ENCODE assay signal across 8 cellular contexts in genomic region chr9:136841646-136842379, GRCh38. TPM values are rescaled to one million over a fixed set of nuclear protein-coding genes. Genes with fewer than 3 reads are reported as not detected.
A peak's percentile ranks its signal among the peaks of the same experiment; 100 is the strongest.
DNase-seq lines count a peak whose midpoint lies in the region; ATAC-seq, FAIRE-seq and TF ChIP-seq lines count a peak whose summit lies in the region.
"Not testable (repeated sequence)": the region's sequence is repeated elsewhere in the genome, so short reads cannot be mapped to it uniquely, and the experiment has no call there.

No MANE protein-coding gene starts in this region.

- POLR2A ChIA-PET in GM12878 (lab: Charles Lee), result interaction anchor here (0.6 to 1.4 kb wide), 7 partner anchors 18 to 571 kb away, joined by 3 to 9 read pairs (median 3); no protein-coding TSS in a partner anchor
- POLR2A ChIA-PET in naive thymus-derived CD4-positive, alpha-beta T cell (lab: Charles Lee), result interaction anchor here (0.6 to 1.9 kb wide), 3 partner anchors 40 to 44 kb away, joined by 4 to 7 read pairs (median 5); partner anchors contain the start of gene TRAF2

- SMC1A ChIA-PET in GM12878 (lab: Charles Lee; ENCODE audit: uncharacterized antibody, unreplicated experiment), result interaction anchor here (0.6 to 2.2 kb wide), 8 partner anchors 29 to 90 kb away, joined by 3 to 5 read pairs (median 3); no protein-coding TSS in a partner anchor

- not testable (repeated sequence) for H3F3A ChIP-seq in GM23338 (replicated peaks; ENCODE audit: low read depth)

- peak overlapping the region; percentile 45; the same call in 2 of the 3 replicates for H3K4me3 Mint-ChIP-seq in GM23338
- H3K4me3 Mint-ChIP-seq in glutamatergic neuron (ENCODE audit: unreplicated experiment), result peak overlapping the region; percentile 72
- H3K4me3 Mint-ChIP-seq in naive thymus-derived CD4-positive, alpha-beta T cell, result peak overlapping the region; percentile 71 to 94 (median 82)

- H3K36me3 Mint-ChIP-seq in GM23338 (ENCODE audit: low read depth), result peaks cover 12% of the 10 kb centered on the region
- not testable (repeated sequence) for H3K36me3 Mint-ChIP-seq in glutamatergic neuron (ENCODE audit: unreplicated experiment); naive thymus-derived CD4-positive, alpha-beta T cell

- intact Hi-C loops in GM12878 (cut with micrococcal nuclease; ENCODE audit: unreplicated experiment), result not testable (repeated sequence)
- intact Hi-C loops in naive thymus-derived CD4-positive, alpha-beta T cell (cut with micrococcal nuclease), result loop anchor here in 1 of 2 donors (1.0 kb wide), 4 partner anchors 44 to 193 kb away; partner anchors contain the start of genes FBXW5 and TRAF2
- intact Hi-C loops in spleen (cut with DNase I; ENCODE audit: low total_unique reads), result loop anchor here (10.0 kb wide), 1 partner anchor 103 kb away; the partner anchor contains the start of genes C8G and FBXW5

- H3K27me3 Mint-ChIP-seq in GM23338 (ENCODE audit: insufficient read depth, low read depth, poor library complexity), result peaks cover 43% of the 10 kb centered on the region
- not testable (repeated sequence) for H3K27me3 Mint-ChIP-seq in glutamatergic neuron (ENCODE audit: unreplicated experiment)
- peaks cover 0 to 10% (median 0%) of the 10 kb centered on the region in 5 donors for H3K27me3 Mint-ChIP-seq in naive thymus-derived CD4-positive, alpha-beta T cell

- ATAC-seq in GM23338, result peak; percentile 1
- ATAC-seq in GM12878; naive thymus-derived CD4-positive, alpha-beta T cell: not testable (repeated sequence)

- H3K9ac ChIP-seq in BLaER1, result peak overlapping the region; percentile 34; the same call in 1 of the 2 replicates
- not testable (repeated sequence) for H3K9ac ChIP-seq in GM12878 (ENCODE audit: control insufficient read depth, insufficient read depth, low read length)

- TF ChIP-seq EP300 in GM12878 (IDR thresholded peaks at IDR 0.05; ENCODE audit: borderline replicate concordance in 1 of 2, control insufficient read depth in 1 of 2, low read depth in 2 of 2, low read length in 2 of 2), result not testable (repeated sequence)

- H3K27ac ChIP-seq in BLaER1 (0 out of 2 replicates have a peak overlapping the region, but pooled peaks have one; percentile 26), WERI-Rb-1 (peak overlapping the region; percentile 81), spleen (peak overlapping the region in 6 of 8 donors; percentile 55 to 90 (median 86))
- not testable (repeated sequence) for H3K27ac ChIP-seq in GM23338 (ENCODE audit: low read depth); GM12878 (ENCODE audit: control insufficient read depth, insufficient read depth); naive thymus-derived CD4-positive, alpha-beta T cell (ENCODE audit: low read depth, low read length)

- TF ChIP-seq POLR2A in GM12878 (IDR thresholded peaks at IDR 0.05; ENCODE audit: low read depth, low read length); spleen (IDR thresholded peaks at IDR 0.05): not testable (repeated sequence)

- H3K4me2 ChIP-seq in BLaER1 (peak overlapping the region; percentile 93), GM23338 (peak overlapping the region; percentile 73; the same call in 1 of the 2 replicates), GM12878 (ENCODE audit: control insufficient read depth, insufficient read depth) (peak overlapping the region; percentile 74)

- H3K9me3 Mint-ChIP-seq in GM23338; glutamatergic neuron (ENCODE audit: unreplicated experiment); naive thymus-derived CD4-positive, alpha-beta T cell: not testable (repeated sequence)

- not testable (repeated sequence) for H3K79me2 ChIP-seq in GM23338 (replicated peaks; ENCODE audit: insufficient read depth); GM12878 (ENCODE audit: control insufficient read depth, insufficient read depth, low read length)

- H3K9me2 ChIP-seq in GM23338 (ENCODE audit: insufficient read depth), result not testable (repeated sequence)

- peaks cover 47% of the 10 kb centered on the region for H3K4me1 ChIP-seq in BLaER1
- peaks cover 15% of the 10 kb centered on the region; the same call in 1 of the 2 replicates for H3K4me1 ChIP-seq in GM23338 (ENCODE audit: insufficient read depth)
- not testable (repeated sequence) for H3K4me1 ChIP-seq in GM12878 (ENCODE audit: control insufficient read depth, insufficient read depth, low read length); naive thymus-derived CD4-positive, alpha-beta T cell (ENCODE audit: control insufficient read depth in 2 of 2, insufficient read depth in 2 of 2, low read length in 2 of 2)
- peaks cover 27 to 72% (median 57%) of the 10 kb centered on the region in 6 donors for H3K4me1 ChIP-seq in spleen

- peaks cover 18% of the 10 kb centered on the region; the same call in 1 of the 2 replicates for H3K9me3 ChIP-seq in BLaER1
- not testable (repeated sequence) for H3K9me3 ChIP-seq in WERI-Rb-1 (ENCODE audit: severe bottlenecking); GM12878 (replicated peaks; ENCODE audit: control insufficient read depth, insufficient read depth, low read length); naive thymus-derived CD4-positive, alpha-beta T cell (ENCODE audit: control insufficient read depth in 2 of 3, low read length in 3 of 3); spleen

- H3K36me3 ChIP-seq in BLaER1 (peaks cover 40% of the 10 kb centered on the region), WERI-Rb-1 (peaks cover 24% of the 10 kb centered on the region), spleen (peaks cover 0 to 63% (median 28%) of the 10 kb centered on the region in 6 donors)
- H3K36me3 ChIP-seq in GM23338 (ENCODE audit: insufficient read depth); GM12878 (ENCODE audit: control insufficient read depth in 2 of 2, insufficient read depth in 2 of 2, low read length in 1 of 2): not testable (repeated sequence)
- H3K36me3 ChIP-seq in naive thymus-derived CD4-positive, alpha-beta T cell (ENCODE audit: control insufficient read depth in 2 of 3, insufficient read depth in 3 of 3, low read length in 3 of 3), result peaks cover 0 to 19% (median 0%) of the 10 kb centered on the region in 3 experiments

- peak overlapping the region; percentile 63 for H3K4me3 ChIP-seq in BLaER1
- peak overlapping the region; percentile 46; the same call in 1 of the 2 replicates for H3K4me3 ChIP-seq in GM23338
- H3K4me3 ChIP-seq in WERI-Rb-1 (ENCODE audit: low read depth, low read length), result peak overlapping the region; percentile 45
- H3K4me3 ChIP-seq in GM12878, result not testable (repeated sequence)
- H3K4me3 ChIP-seq in naive thymus-derived CD4-positive, alpha-beta T cell (ENCODE audit: low read length), result peak overlapping the region; percentile 83
- H3K4me3 ChIP-seq in spleen, result peak overlapping the region; percentile 55 to 95 (median 65)

- not testable (repeated sequence) for H3K27ac Mint-ChIP-seq in GM23338
- H3K27ac Mint-ChIP-seq in glutamatergic neuron (ENCODE audit: unreplicated experiment), result peak overlapping the region; percentile 89
- peak overlapping the region in 2 of 9 donors; percentile 48 to 72 for H3K27ac Mint-ChIP-seq in naive thymus-derived CD4-positive, alpha-beta T cell

- RAD21 ChIA-PET in GM12878 (lab: Charles Lee; ENCODE audit: unreplicated experiment), result interaction anchor here (0.6 to 4.1 kb wide), 7 partner anchors 32 to 193 kb away, joined by 3 to 16 read pairs (median 4); no protein-coding TSS in a partner anchor

- not testable (repeated sequence) for TF ChIP-seq RAD21 in GM12878 (IDR thresholded peaks at IDR 0.05; ENCODE audit: insufficient read depth, low read depth, low read length)

- not testable (repeated sequence) for TF ChIP-seq CTCF in GM23338 (conservative IDR thresholded peaks at IDR 0.05; ENCODE audit: low read depth in 2 of 2); WERI-Rb-1 (IDR thresholded peaks at IDR 0.05; ENCODE audit: low read depth, low read length); GM12878 (IDR thresholded peaks at IDR 0.05 in 2 of 3, conservative IDR thresholded peaks at IDR 0.05 in 1 of 3; ENCODE audit: control insufficient read depth in 2 of 3, extremely low read depth in 1 of 3, insufficient read depth in 1 of 3, low read depth in 3 of 3, low read length in 3 of 3); glutamatergic neuron (IDR thresholded peaks at IDR 0.05; ENCODE audit: partially characterized antibody, unreplicated experiment); spleen (IDR thresholded peaks at IDR 0.05 in 8 of 11, conservative IDR thresholded peaks at IDR 0.05 in 3 of 11)

- peaks cover 26% of the 10 kb centered on the region for H3K4me1 Mint-ChIP-seq in GM23338
- H3K4me1 Mint-ChIP-seq in glutamatergic neuron (ENCODE audit: low read depth, unreplicated experiment), result not testable (repeated sequence)
- H3K4me1 Mint-ChIP-seq in naive thymus-derived CD4-positive, alpha-beta T cell, result peaks cover 0 to 17% (median 10%) of the 10 kb centered on the region in 7 donors

- H3K27me3 ChIP-seq in BLaER1, result peaks cover 30% of the 10 kb centered on the region
- H3K27me3 ChIP-seq in GM23338 (ENCODE audit: insufficient read depth), result peaks cover 13% of the 10 kb centered on the region
- H3K27me3 ChIP-seq in WERI-Rb-1 (ENCODE audit: insufficient read depth, low read depth, severe bottlenecking); GM12878 (replicated peaks in 1 of 2; ENCODE audit: control insufficient read depth in 2 of 2, insufficient read depth in 2 of 2, low read length in 1 of 2); naive thymus-derived CD4-positive, alpha-beta T cell (ENCODE audit: control insufficient read depth in 2 of 2, insufficient read depth in 2 of 2, low read length in 2 of 2): not testable (repeated sequence)
- peaks cover 0 to 39% (median 30%) of the 10 kb centered on the region in 7 donors for H3K27me3 ChIP-seq in spleen (replicated peaks in 1 of 7)

- not testable (repeated sequence) for FAIRE-seq in GM12878 (lab: Jason Lieb, UNC)

- in situ Hi-C loops in GM12878 (cut with MboI), result not testable (repeated sequence)

- DNase-seq in GM23338 (ENCODE audit: low spot score); GM12878 (ENCODE audit: low read depth, low spot score); glutamatergic neuron; naive thymus-derived CD4-positive, alpha-beta T cell; spleen: not testable (repeated sequence)
- DNase-seq in NCI-H345 (lab: John Stamatoyannopoulos, UW) (peak; percentile 74), WERI-Rb-1 (peak; percentile 43)

- not testable (repeated sequence) for H2AFZ ChIP-seq in GM23338; GM12878 (ENCODE audit: control insufficient read depth, low read depth, low read length)

- WGBS in GM12878 (ENCODE audit: insufficient coverage, insufficient replicate concordance, low lambda C conversion rate, missing lambda C conversion rate), result 37% methylated on average over 14 of the region's 16 CpGs
- 7 to 56% (median 49%) methylated on average over 3 to 16 of the region's 16 CpGs for WGBS in spleen, 5 donors

- CTCF ChIA-PET in GM12878 (lab: Yijun Ruan, JAX), result interaction anchor here (0.7 to 4.5 kb wide), 30 partner anchors 9 to 309 kb away, joined by 3 to 46 read pairs (median 5); partner anchors contain the start of genes FBXW5, FUT7 and TRAF2
- CTCF ChIA-PET in naive thymus-derived CD4-positive, alpha-beta T cell (lab: Charles Lee), result interaction anchor here (1.0 to 1.1 kb wide), 2 partner anchors 24 to 193 kb away, joined by 3 to 6 read pairs; no protein-coding TSS in a partner anchor

- H4K20me1 ChIP-seq in BLaER1, result peaks cover 52% of the 10 kb centered on the region
- not testable (repeated sequence) for H4K20me1 ChIP-seq in GM23338 (replicated peaks; ENCODE audit: insufficient read depth); GM12878 (ENCODE audit: control insufficient read depth, insufficient read depth)

- BruUV-seq in GM12878 (replicated peaks; lab: Mats Ljungman, UMichigan), result not testable (repeated sequence)

RNA-seq across cellular contexts. Expression of gene AJM1, which starts 0.5 kb away (rescaled TPM):
- total RNA-seq in GM23338 (2014; rRNA removed; shearing (Covaris generic)), result 0.12 and 0.49 TPM in 2 replicates
- polyA plus RNA-seq in GM23338 (2016; fragmentation: Nextera tagmentation; extraction: Ambion mirVana) (0.28 and 0.36 TPM in 2 replicates), GM12878 (2011; rRNA removed) (0.55 and 1.2 TPM in 2 replicates), GM12878 (2014; fragmentation: Illumina TruSeq; extraction: Trizol) (0.06 TPM in 1 of 2 replicates, not detected in the other), GM12878 (2014; fragmentation: Nextera tagmentation; extraction: Ambion mirVana) (not detected), GM12878 (2014; rRNA removed) (1.6 and 2.7 TPM in 2 replicates), GM12878 (2016; fragmentation: Nextera tagmentation; extraction: Ambion mirVana) (under 1 TPM; 0.54 to 0.82 TPM), spleen (1 to 10 TPM in 2 of 3 donors, under 1 TPM in 1; 0.91 to 3.9 (median 1.0) TPM)
- total RNA-seq in GM12878 (2013; cell fraction: nucleolus; rRNA removed), result 13.9 and 16.4 TPM in 2 replicates
- total RNA-seq in GM12878 (2014; rRNA removed) (0.98 and 1.2 TPM in 2 replicates), GM12878 (2014; rRNA removed; fragmentation: Illumina TruSeq; extraction: Trizol) (0.27 and 0.46 TPM in 2 replicates), GM12878 (2021) (1.9 and 2.5 TPM in 2 replicates), glutamatergic neuron (ENCODE audit: unreplicated experiment) (15.3 TPM), spleen (10 to 100 TPM in 1 of 7 donors, 1 to 10 TPM in 6; 3.3 to 13.1 (median 6.3) TPM)
- polyA plus RNA-seq in GM12878 (2011; ENCODE audit: low read depth), result 0.25 TPM
- 0.97 and 1.9 TPM in 2 replicates for polyA plus RNA-seq in GM12878 (2011; cell fraction: cytosol; rRNA removed)
- 35.1 and 40.0 TPM in 2 replicates for polyA plus RNA-seq in GM12878 (2011; cell fraction: nucleus; rRNA removed)
- 1.9 and 2.7 TPM in 2 replicates for polyA plus RNA-seq in GM12878 (2012)
- polyA minus RNA-seq in GM12878 (2011; rRNA and poly(A)+ RNA removed), result 0.07 and 0.62 TPM in 2 replicates
- 0.31 and 1.1 TPM in 2 replicates for polyA minus RNA-seq in GM12878 (2011; cell fraction: cytosol; rRNA and poly(A)+ RNA removed)
- polyA minus RNA-seq in GM12878 (2011; cell fraction: nucleus; rRNA and poly(A)+ RNA removed), result 3.6 and 4.8 TPM in 2 replicates
- 1 to 10 TPM in 3 of 5 experiments, under 1 TPM in 2; 0.81 to 7.5 (median 1.8) TPM for total RNA-seq in naive thymus-derived CD4-positive, alpha-beta T cell
- polyA plus RNA-seq in naive thymus-derived CD4-positive, alpha-beta T cell, result under 1 TPM in 1 of 2 donors, not detected in 1; 0.04 TPM

RNA-seq across cellular contexts. Expression of gene PHPT1, which starts 7.4 kb away (rescaled TPM):
- 67.1 and 86.2 TPM in 2 replicates for total RNA-seq in GM23338 (2014; rRNA removed; shearing (Covaris generic))
- polyA plus RNA-seq in GM23338 (2016; fragmentation: Nextera tagmentation; extraction: Ambion mirVana) (437 and 509 TPM in 2 replicates), GM12878 (2011; rRNA removed) (39.9 and 90.2 TPM in 2 replicates), GM12878 (2014; fragmentation: Illumina TruSeq; extraction: Trizol) (7.1 and 56.2 TPM in 2 replicates), GM12878 (2014; fragmentation: Nextera tagmentation; extraction: Ambion mirVana) (100 to 1,000 TPM; 169 to 200 TPM), GM12878 (2014; rRNA removed) (148 and 151 TPM in 2 replicates), GM12878 (2016; fragmentation: Nextera tagmentation; extraction: Ambion mirVana) (100 to 1,000 TPM; 306 to 323 TPM), spleen (100 to 1,000 TPM in 2 of 3 donors, 10 to 100 TPM in 1; 95.9 to 117 (median 106) TPM)
- 66.9 and 74.5 TPM in 2 replicates for total RNA-seq in GM12878 (2013; cell fraction: nucleolus; rRNA removed)
- total RNA-seq in GM12878 (2014; rRNA removed) (123 and 124 TPM in 2 replicates), GM12878 (2014; rRNA removed; fragmentation: Illumina TruSeq; extraction: Trizol) (59.6 and 70.6 TPM in 2 replicates), GM12878 (2021) (131 and 132 TPM in 2 replicates), glutamatergic neuron (ENCODE audit: unreplicated experiment) (101 TPM), spleen (10 to 100 TPM; 32.3 to 71.0 (median 63.3) TPM)
- polyA plus RNA-seq in GM12878 (2011; ENCODE audit: low read depth), result 68.1 TPM
- 155 and 276 TPM in 2 replicates for polyA plus RNA-seq in GM12878 (2011; cell fraction: cytosol; rRNA removed)
- polyA plus RNA-seq in GM12878 (2011; cell fraction: nucleus; rRNA removed), result 525 and 671 TPM in 2 replicates
- 128 and 143 TPM in 2 replicates for polyA plus RNA-seq in GM12878 (2012)
- 13.4 and 29.2 TPM in 2 replicates for polyA minus RNA-seq in GM12878 (2011; rRNA and poly(A)+ RNA removed)
- polyA minus RNA-seq in GM12878 (2011; cell fraction: cytosol; rRNA and poly(A)+ RNA removed), result 21.8 and 22.6 TPM in 2 replicates
- polyA minus RNA-seq in GM12878 (2011; cell fraction: nucleus; rRNA and poly(A)+ RNA removed), result 48.0 and 54.5 TPM in 2 replicates
- 100 to 1,000 TPM in 1 of 5 experiments, 10 to 100 TPM in 4; 17.7 to 167 (median 27.7) TPM for total RNA-seq in naive thymus-derived CD4-positive, alpha-beta T cell
- polyA plus RNA-seq in naive thymus-derived CD4-positive, alpha-beta T cell, result 10 to 100 TPM; 57.0 to 75.7 TPM

RNA-seq across cellular contexts. Expression of gene MAMDC4, which starts 10.3 kb away (rescaled TPM):
- total RNA-seq in GM23338 (2014; rRNA removed; shearing (Covaris generic)), result 4.1 and 6.8 TPM in 2 replicates
- polyA plus RNA-seq in GM23338 (2016; fragmentation: Nextera tagmentation; extraction: Ambion mirVana) (1.7 and 2.7 TPM in 2 replicates), GM12878 (2011; rRNA removed) (1.1 and 2.4 TPM in 2 replicates), GM12878 (2014; fragmentation: Illumina TruSeq; extraction: Trizol) (0.40 TPM in 1 of 2 replicates, not detected in the other), GM12878 (2014; fragmentation: Nextera tagmentation; extraction: Ambion mirVana) (under 1 TPM in 1 of 2 experiments, not detected in 1; 0.22 TPM), GM12878 (2014; rRNA removed) (5.7 and 8.2 TPM in 2 replicates), GM12878 (2016; fragmentation: Nextera tagmentation; extraction: Ambion mirVana) (1 to 10 TPM; 2.0 to 2.4 TPM), spleen (10 to 100 TPM in 2 of 3 donors, 1 to 10 TPM in 1; 4.9 to 32.0 (median 12.7) TPM)
- total RNA-seq in GM12878 (2013; cell fraction: nucleolus; rRNA removed), result 29.6 and 35.9 TPM in 2 replicates
- total RNA-seq in GM12878 (2014; rRNA removed) (2.9 and 4.5 TPM in 2 replicates), GM12878 (2014; rRNA removed; fragmentation: Illumina TruSeq; extraction: Trizol) (0.41 and 0.85 TPM in 2 replicates), GM12878 (2021) (4.3 and 4.8 TPM in 2 replicates), glutamatergic neuron (ENCODE audit: unreplicated experiment) (17.6 TPM), spleen (10 to 100 TPM in 5 of 7 donors, 1 to 10 TPM in 2; 5.4 to 20.8 (median 11.3) TPM)
- 0.41 TPM for polyA plus RNA-seq in GM12878 (2011; ENCODE audit: low read depth)
- 2.3 and 4.8 TPM in 2 replicates for polyA plus RNA-seq in GM12878 (2011; cell fraction: cytosol; rRNA removed)
- polyA plus RNA-seq in GM12878 (2011; cell fraction: nucleus; rRNA removed), result 153 and 158 TPM in 2 replicates
- polyA plus RNA-seq in GM12878 (2012), result 4.2 and 5.7 TPM in 2 replicates
- polyA minus RNA-seq in GM12878 (2011; rRNA and poly(A)+ RNA removed), result 0.44 and 2.1 TPM in 2 replicates
- 0.21 and 1.5 TPM in 2 replicates for polyA minus RNA-seq in GM12878 (2011; cell fraction: cytosol; rRNA and poly(A)+ RNA removed)
- 9.8 and 12.2 TPM in 2 replicates for polyA minus RNA-seq in GM12878 (2011; cell fraction: nucleus; rRNA and poly(A)+ RNA removed)
- 10 to 100 TPM in 1 of 5 experiments, 1 to 10 TPM in 4; 3.7 to 27.7 (median 6.1) TPM for total RNA-seq in naive thymus-derived CD4-positive, alpha-beta T cell
- under 1 TPM in 1 of 2 donors, not detected in 1; 0.22 TPM for polyA plus RNA-seq in naive thymus-derived CD4-positive, alpha-beta T cell

RNA-seq across cellular contexts. Expression of gene EDF1, which starts 24.3 kb away (rescaled TPM):
- 273 and 326 TPM in 2 replicates for total RNA-seq in GM23338 (2014; rRNA removed; shearing (Covaris generic))
- 793 and 860 TPM in 2 replicates for polyA plus RNA-seq in GM23338 (2016; fragmentation: Nextera tagmentation; extraction: Ambion mirVana)
- 70.5 and 88.5 TPM in 2 replicates for total RNA-seq in GM12878 (2013; cell fraction: nucleolus; rRNA removed)
- 312 and 337 TPM in 2 replicates for total RNA-seq in GM12878 (2014; rRNA removed)
- total RNA-seq in GM12878 (2014; rRNA removed; fragmentation: Illumina TruSeq; extraction: Trizol), result 320 and 361 TPM in 2 replicates
- total RNA-seq in GM12878 (2021), result 319 and 330 TPM in 2 replicates
- 201 TPM for polyA plus RNA-seq in GM12878 (2011; ENCODE audit: low read depth)
- polyA plus RNA-seq in GM12878 (2011; rRNA removed), result 265 and 335 TPM in 2 replicates
- polyA plus RNA-seq in GM12878 (2011; cell fraction: cytosol; rRNA removed), result 364 and 406 TPM in 2 replicates
- polyA plus RNA-seq in GM12878 (2011; cell fraction: nucleus; rRNA removed), result 197 and 264 TPM in 2 replicates
- polyA plus RNA-seq in GM12878 (2012), result 366 and 424 TPM in 2 replicates
- polyA plus RNA-seq in GM12878 (2014; fragmentation: Illumina TruSeq; extraction: Trizol), result 98.0 and 304 TPM in 2 replicates
- 100 to 1,000 TPM; 110 to 177 TPM for polyA plus RNA-seq in GM12878 (2014; fragmentation: Nextera tagmentation; extraction: Ambion mirVana)
- 418 and 469 TPM in 2 replicates for polyA plus RNA-seq in GM12878 (2014; rRNA removed)
- polyA plus RNA-seq in GM12878 (2016; fragmentation: Nextera tagmentation; extraction: Ambion mirVana), result 100 to 1,000 TPM; 508 to 533 TPM
- 98.5 and 108 TPM in 2 replicates for polyA minus RNA-seq in GM12878 (2011; rRNA and poly(A)+ RNA removed)
- 77.8 and 81.8 TPM in 2 replicates for polyA minus RNA-seq in GM12878 (2011; cell fraction: cytosol; rRNA and poly(A)+ RNA removed)
- polyA minus RNA-seq in GM12878 (2011; cell fraction: nucleus; rRNA and poly(A)+ RNA removed), result 29.1 and 55.4 TPM in 2 replicates
- 343 TPM for total RNA-seq in glutamatergic neuron (ENCODE audit: unreplicated experiment)
- total RNA-seq in naive thymus-derived CD4-positive, alpha-beta T cell, result 100 to 1,000 TPM; 224 to 369 (median 283) TPM
- polyA plus RNA-seq in naive thymus-derived CD4-positive, alpha-beta T cell, result 100 to 1,000 TPM; 337 to 404 TPM
- total RNA-seq in spleen, result 100 to 1,000 TPM; 184 to 241 (median 225) TPM
- polyA plus RNA-seq in spleen, result 100 to 1,000 TPM; 347 to 462 (median 441) TPM

RNA-seq across cellular contexts. Expression of gene RABL6, which starts 34.1 kb away (rescaled TPM):
- 117 and 127 TPM in 2 replicates for total RNA-seq in GM23338 (2014; rRNA removed; shearing (Covaris generic))
- polyA plus RNA-seq in GM23338 (2016; fragmentation: Nextera tagmentation; extraction: Ambion mirVana), result 59.1 and 66.7 TPM in 2 replicates
- total RNA-seq in GM12878 (2013; cell fraction: nucleolus; rRNA removed), result 57.1 and 70.1 TPM in 2 replicates
- 75.9 and 88.4 TPM in 2 replicates for total RNA-seq in GM12878 (2014; rRNA removed)
- 38.7 and 44.4 TPM in 2 replicates for total RNA-seq in GM12878 (2014; rRNA removed; fragmentation: Illumina TruSeq; extraction: Trizol)
- 125 and 134 TPM in 2 replicates for total RNA-seq in GM12878 (2021)
- 41.1 TPM for polyA plus RNA-seq in GM12878 (2011; ENCODE audit: low read depth)
- polyA plus RNA-seq in GM12878 (2011; rRNA removed), result 25.5 and 45.8 TPM in 2 replicates
- polyA plus RNA-seq in GM12878 (2011; cell fraction: cytosol; rRNA removed), result 44.4 and 59.3 TPM in 2 replicates
- polyA plus RNA-seq in GM12878 (2011; cell fraction: nucleus; rRNA removed), result 99.6 and 142 TPM in 2 replicates
- 49.6 and 55.1 TPM in 2 replicates for polyA plus RNA-seq in GM12878 (2012)
- 21.6 and 38.4 TPM in 2 replicates for polyA plus RNA-seq in GM12878 (2014; fragmentation: Illumina TruSeq; extraction: Trizol)
- 1 to 10 TPM; 1.4 to 5.4 TPM for polyA plus RNA-seq in GM12878 (2014; fragmentation: Nextera tagmentation; extraction: Ambion mirVana)
- 84.7 and 92.1 TPM in 2 replicates for polyA plus RNA-seq in GM12878 (2014; rRNA removed)
- 10 to 100 TPM; 16.4 to 41.0 TPM for polyA plus RNA-seq in GM12878 (2016; fragmentation: Nextera tagmentation; extraction: Ambion mirVana)
- 38.3 and 60.1 TPM in 2 replicates for polyA minus RNA-seq in GM12878 (2011; rRNA and poly(A)+ RNA removed)
- polyA minus RNA-seq in GM12878 (2011; cell fraction: cytosol; rRNA and poly(A)+ RNA removed), result 20.6 and 22.6 TPM in 2 replicates
- 27.8 and 54.0 TPM in 2 replicates for polyA minus RNA-seq in GM12878 (2011; cell fraction: nucleus; rRNA and poly(A)+ RNA removed)
- 149 TPM for total RNA-seq in glutamatergic neuron (ENCODE audit: unreplicated experiment)
- total RNA-seq in naive thymus-derived CD4-positive, alpha-beta T cell, result 100 to 1,000 TPM in 1 of 5 experiments, 10 to 100 TPM in 4; 59.6 to 100 (median 60.9) TPM
- polyA plus RNA-seq in naive thymus-derived CD4-positive, alpha-beta T cell, result 10 to 100 TPM in 1 of 2 donors, 1 to 10 TPM in 1; 9.4 to 17.4 TPM
- 10 to 100 TPM; 47.9 to 68.2 (median 58.2) TPM for total RNA-seq in spleen
- 10 to 100 TPM; 32.7 to 70.0 (median 38.3) TPM for polyA plus RNA-seq in spleen
